Comparison of ENCODE assay signal across 2 cellular contexts in the genomic region with DNA sequence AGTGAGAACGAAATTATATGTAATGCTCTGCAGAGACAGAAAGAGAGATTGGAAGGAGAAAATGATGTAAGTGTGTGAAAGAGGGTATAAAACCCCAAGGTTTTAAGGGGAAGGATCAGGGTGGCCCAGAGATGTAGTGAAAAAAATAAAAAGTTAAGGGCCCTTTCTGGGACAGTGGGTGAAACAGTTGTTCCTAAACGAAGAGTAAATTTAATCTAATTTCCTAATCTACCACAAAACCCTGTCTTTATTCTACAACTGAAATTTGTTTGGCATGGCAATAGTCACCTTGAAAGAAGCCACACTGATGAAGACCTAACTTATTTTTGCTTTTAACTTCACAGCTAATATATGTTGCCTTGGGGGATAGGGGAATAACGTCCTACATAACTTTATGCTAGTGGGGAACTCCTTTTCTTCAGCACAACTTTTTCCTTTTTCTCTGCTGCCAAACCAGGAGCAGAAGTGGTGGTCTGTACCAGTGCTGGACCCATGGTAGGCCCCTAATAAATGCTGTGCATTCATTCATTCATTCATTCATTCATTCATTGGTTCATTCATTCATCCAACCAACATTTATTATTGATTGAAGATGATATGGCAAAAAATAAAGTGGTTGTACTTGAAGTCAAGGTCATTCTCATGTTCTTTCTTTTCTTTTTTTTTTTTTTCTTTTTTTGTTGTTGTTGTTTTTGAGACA.
TF ChIP-seq lines count a peak whose summit lies in the region.

No MANE protein-coding gene starts in this region.

TF ChIP-seq in HEK293, 187 proteins besides CTCF, POLR2A, EP300 and RAD21:
- TF ChIP-seq ZNF37A (tag by site-specific recombination; IDR thresholded peaks at IDR 0.05) (no peak), ZNF211 (tag by site-specific recombination; IDR thresholded peaks at IDR 0.05; ENCODE audit: low read depth) (no peak), ZNF24 (tag by site-specific recombination; IDR thresholded peaks at IDR 0.05) (0 out of 2 replicates have a peak, but pooled peaks have one; percentile 53), HOXA7 (CRISPR knock-in tag; IDR thresholded peaks at IDR 0.05; ENCODE audit: borderline replicate concordance) (no peak), ZNF248 (tag by site-specific recombination; IDR thresholded peaks at IDR 0.05) (no peak), ZNF837 (tag by site-specific recombination; IDR thresholded peaks at IDR 0.05) (no peak)
TF ChIP-seq in HEK293: peak in this region for 1.

TF ChIP-seq in GM12878, 131 proteins besides CTCF, POLR2A, EP300 and RAD21:
- TF ChIP-seq ZNF24 (IDR thresholded peaks at IDR 0.05): peak; percentile 95
- TF ChIP-seq NR2C1 (IDR thresholded peaks at IDR 0.05): no peak
TF ChIP-seq in GM12878: peak in this region for 1.
